Comparison of ENCODE assay signal across 13 cellular contexts in the genomic region with DNA sequence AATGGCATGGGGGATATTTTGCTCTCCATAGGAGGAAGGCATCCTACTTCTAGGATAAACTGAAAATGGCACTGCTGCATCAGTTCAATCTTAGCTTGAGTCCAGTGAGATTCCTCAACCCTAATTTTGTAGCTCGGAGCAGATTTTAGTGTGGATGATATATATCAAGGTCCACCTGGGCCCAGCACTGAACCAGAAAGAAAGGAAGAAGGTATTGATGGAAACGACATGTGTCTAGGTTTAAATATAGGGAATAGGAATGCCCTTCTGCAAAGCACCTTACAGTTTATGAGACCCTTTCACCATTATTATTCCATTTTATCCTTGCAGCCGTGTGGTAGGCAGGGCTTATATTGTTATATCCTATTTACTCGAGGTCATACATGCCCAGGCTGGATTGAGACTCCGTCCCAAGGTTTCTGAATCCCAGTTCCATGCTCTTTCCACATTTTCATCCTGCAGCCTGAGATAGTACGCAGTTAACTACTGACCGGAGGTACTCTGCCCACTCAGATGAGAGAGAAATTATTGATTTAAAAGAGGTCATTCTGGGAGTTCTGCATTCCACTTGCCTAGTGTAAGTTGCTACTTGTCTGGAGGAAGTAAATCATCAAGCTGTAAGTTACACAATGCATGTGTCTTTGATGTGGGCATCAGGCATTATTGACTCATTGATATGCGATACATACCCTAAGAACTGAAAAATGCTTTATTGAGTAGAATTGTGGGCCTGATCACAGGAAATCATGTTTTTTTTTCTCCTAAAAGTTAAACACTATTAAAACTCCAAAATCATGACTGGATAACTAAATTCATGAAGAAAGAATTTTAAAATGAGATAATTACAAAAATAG. TPM values are rescaled to one million over a fixed set of nuclear protein-coding genes. Genes with fewer than 3 reads are reported as not detected.
A peak's percentile ranks its signal among the peaks of the same experiment; 100 is the strongest.
DNase-seq lines count a peak whose midpoint lies in the region; ATAC-seq, FAIRE-seq and TF ChIP-seq lines count a peak whose summit lies in the region.
"Had no signal": no experiment of that assay in that cellular context is flagged by ENCODE, and none has a peak within 500 bp of the region (broad histone marks: within the 10 kb centered on the region; RNA-seq: fewer than 3 reads in every experiment).

No MANE protein-coding gene starts in this region.

- in situ Hi-C loops in astrocyte of the cerebellum (cut with HindIII; ENCODE audit: low sequenced_read_pairs) = no loop called here

- peak; percentile 98 for FAIRE-seq in keratinocyte (lab: Jason Lieb, UNC)

- intact Hi-C loops in right cardiac atrium (cut with DNase I) = no loop called here

- dilution Hi-C loops in keratinocyte (cut with MboI; ENCODE audit: extremely low pct_ligation_motif_present, low sequenced_read_pairs) = no loop called here

- peak; percentile 57 for DNase-seq in AG08396 (ENCODE audit: low spot score)
- DNase-seq in HT1080 (ENCODE audit: low read depth) = peak; percentile 94
- peak; percentile 77 for DNase-seq in astrocyte of the cerebellum (ENCODE audit: low read depth)
- peak; percentile 93 for DNase-seq in keratinocyte (ENCODE audit: low read depth, low spot score)
- DNase-seq in right cardiac atrium = no peak
- no peak for DNase-seq in NCI-H345 treated with DMSO at 0.1 percent for 48 hours (lab: John Stamatoyannopoulos, UW; ENCODE audit: unreplicated experiment)
- DNase-seq: CD4-positive, alpha-beta T cell; effector memory CD8-positive, alpha-beta T cell; GOT3; left colon had no signal

- H3K4me2 ChIP-seq in keratinocyte (ENCODE audit: control insufficient read depth, extremely low read depth, insufficient read depth, low read depth, low read length) = peak overlapping the region; percentile 63

- H4K20me1 ChIP-seq in keratinocyte (ENCODE audit: control insufficient read depth, extremely low read depth, insufficient read depth, low read length) = no peaks in the 10 kb centered on the region

- 75% methylated on average over 8 of the region's 8 CpGs for WGBS in right cardiac atrium

- H3K36me3 ChIP-seq in keratinocyte (ENCODE audit: control insufficient read depth in 2 of 2, extremely low read depth in 1 of 2, insufficient read depth in 2 of 2, low read length in 2 of 2) = no peaks in the 10 kb centered on the region
- H3K36me3 ChIP-seq: prostate gland had no signal

- ATAC-seq in right cardiac atrium (no peak), HG03521 (IDR thresholded peaks at IDR 0.05; ENCODE audit: unreplicated experiment) (no peak), HG02623 (IDR thresholded peaks at IDR 0.05; ENCODE audit: unreplicated experiment) (no peak)
- ATAC-seq: effector memory CD8-positive, alpha-beta T cell; left colon had no signal

- H2AFZ ChIP-seq in keratinocyte (ENCODE audit: control insufficient read depth, low read length) = no peak overlapping the region

- H3K9me3 ChIP-seq in keratinocyte (ENCODE audit: control insufficient read depth, low read depth, low read length) (no peaks in the 10 kb centered on the region), right cardiac atrium (ENCODE audit: control insufficient read depth, low read length) (no peaks in the 10 kb centered on the region)
- H3K9me3 ChIP-seq: prostate gland had no signal

- H3K9me1 ChIP-seq in keratinocyte (ENCODE audit: control insufficient read depth, extremely low read depth, insufficient read depth, low read length) = no peaks in the 10 kb centered on the region

- peak overlapping the region; percentile 30 for H3K9ac ChIP-seq in keratinocyte (ENCODE audit: control insufficient read depth, extremely low read depth, insufficient read depth, low read length)

- H3K27ac ChIP-seq in keratinocyte (ENCODE audit: control insufficient read depth, insufficient read depth, low read length) (peak overlapping the region; percentile 80), right cardiac atrium (ENCODE audit: low read length) (no peak overlapping the region)

- H3K4me3 ChIP-seq in astrocyte of the cerebellum (ENCODE audit: low read depth, low read length) (no peak overlapping the region), keratinocyte (ENCODE audit: control insufficient read depth in 2 of 3, extremely low read depth in 1 of 3, insufficient read depth in 2 of 3, low read depth in 1 of 3, low read length in 3 of 3) (no peak overlapping the region), right cardiac atrium (ENCODE audit: low read length) (no peak overlapping the region)
- H3K4me3 ChIP-seq: prostate gland had no signal

- no peak for TF ChIP-seq CTCF in astrocyte of the cerebellum (IDR thresholded peaks at IDR 0.05; ENCODE audit: low read depth, low read length, missing control alignments)
- TF ChIP-seq CTCF in keratinocyte (optimal IDR thresholded peaks at IDR 0.05 in 1 of 3, IDR thresholded peaks at IDR 0.05 in 1 of 3, conservative IDR thresholded peaks at IDR 0.05 in 1 of 3; ENCODE audit: extremely low read depth in 1 of 3, insufficient read depth in 2 of 3, low read length in 3 of 3) = no peak

- H3K79me2 ChIP-seq in keratinocyte (ENCODE audit: control insufficient read depth, insufficient read depth, low read length) = no peaks in the 10 kb centered on the region

- H3K4me1 ChIP-seq in keratinocyte (ENCODE audit: control insufficient read depth, extremely low read depth, insufficient read depth, low read length) (peaks cover 66% of the 10 kb centered on the region), right cardiac atrium (ENCODE audit: control insufficient read depth, insufficient read depth, low read length) (no peaks in the 10 kb centered on the region)
- H3K4me1 ChIP-seq: prostate gland had no signal

- no peaks in the 10 kb centered on the region for H3K27me3 ChIP-seq in keratinocyte (ENCODE audit: control insufficient read depth, extremely low read depth, insufficient read depth, low read length)
- no peaks in the 10 kb centered on the region for H3K27me3 ChIP-seq in right cardiac atrium (ENCODE audit: control insufficient read depth, insufficient read depth)

RNA-seq across cellular contexts. Expression of gene KRT39, which starts 10.1 kb away (rescaled TPM):
- not detected in 2 replicates for total RNA-seq in HT1080 (2014; rRNA removed; shearing (Covaris generic))
- polyA plus RNA-seq in HT1080 (2015; cell fraction: cytosol; rRNA removed) = not detected in 2 replicates
- polyA plus RNA-seq in HT1080 (2015; cell fraction: nucleus; rRNA removed) = not detected in 2 replicates
- 0.05 TPM in 1 of 3 replicates, not detected in the others for polyA plus RNA-seq in keratinocyte
- not detected for polyA plus RNA-seq in keratinocyte (2011; ENCODE audit: low read depth)
- not detected in 2 replicates for polyA plus RNA-seq in keratinocyte (2011; cell fraction: cytosol; rRNA removed)
- polyA plus RNA-seq in keratinocyte (2011; cell fraction: nucleus; rRNA removed) = not detected in 2 replicates
- polyA plus RNA-seq in keratinocyte (2012; ENCODE audit: low replicate concordance) = not detected in 2 replicates
- not detected in 3 replicates for polyA minus RNA-seq in keratinocyte
- not detected for polyA minus RNA-seq in keratinocyte (2011; cell fraction: cytosol; rRNA and poly(A)+ RNA removed)
- not detected in 2 replicates for polyA minus RNA-seq in keratinocyte (2011; cell fraction: nucleus; rRNA and poly(A)+ RNA removed)
- not detected for total RNA-seq in right cardiac atrium
- polyA plus RNA-seq in right cardiac atrium = not detected
- total RNA-seq: CD4-positive, alpha-beta T cell; left colon; prostate gland had no signal

RNA-seq across cellular contexts. Expression of gene KRT23, which starts 19.2 kb away (rescaled TPM):
- total RNA-seq in HT1080 (2014; rRNA removed; shearing (Covaris generic)) = 0.33 TPM in 1 of 2 replicates, not detected in the other
- polyA plus RNA-seq in HT1080 (2015; cell fraction: cytosol; rRNA removed) = not detected in 2 replicates
- not detected in 2 replicates for polyA plus RNA-seq in HT1080 (2015; cell fraction: nucleus; rRNA removed)
- polyA plus RNA-seq in keratinocyte (8.2 to 14.4 TPM (median 9.3 TPM) in 3 replicates), right cardiac atrium (not detected)
- 543 TPM for polyA plus RNA-seq in keratinocyte (2011; ENCODE audit: low read depth)
- 17.9 and 32.3 TPM in 2 replicates for polyA plus RNA-seq in keratinocyte (2011; cell fraction: cytosol; rRNA removed)
- 14.3 and 31.5 TPM in 2 replicates for polyA plus RNA-seq in keratinocyte (2011; cell fraction: nucleus; rRNA removed)
- 5.4 and 472 TPM in 2 replicates for polyA plus RNA-seq in keratinocyte (2012; ENCODE audit: low replicate concordance)
- 3.0 to 13.5 TPM (median 8.5 TPM) in 3 replicates for polyA minus RNA-seq in keratinocyte
- polyA minus RNA-seq in keratinocyte (2011; cell fraction: cytosol; rRNA and poly(A)+ RNA removed) = 11.1 TPM
- polyA minus RNA-seq in keratinocyte (2011; cell fraction: nucleus; rRNA and poly(A)+ RNA removed) = 11.4 and 16.8 TPM in 2 replicates
- not detected for total RNA-seq in right cardiac atrium
- total RNA-seq: CD4-positive, alpha-beta T cell had no signal

RNA-seq across cellular contexts. Expression of gene KRT40, which starts 27.5 kb away (rescaled TPM):
- total RNA-seq in HT1080 (2014; rRNA removed; shearing (Covaris generic)) = not detected in 2 replicates
- polyA plus RNA-seq in HT1080 (2015; cell fraction: cytosol; rRNA removed) = not detected in 2 replicates
- polyA plus RNA-seq in HT1080 (2015; cell fraction: nucleus; rRNA removed) = not detected in 2 replicates
- 0.03 TPM in 2 of 3 replicates, not detected in the other for polyA plus RNA-seq in keratinocyte
- not detected for polyA plus RNA-seq in keratinocyte (2011; ENCODE audit: low read depth)
- polyA plus RNA-seq in keratinocyte (2011; cell fraction: cytosol; rRNA removed) = 0.03 TPM in 1 of 2 replicates, not detected in the other
- polyA plus RNA-seq in keratinocyte (2011; cell fraction: nucleus; rRNA removed) = 0.06 TPM in 1 of 2 replicates, not detected in the other
- not detected in 2 replicates for polyA plus RNA-seq in keratinocyte (2012; ENCODE audit: low replicate concordance)
- not detected in 3 replicates for polyA minus RNA-seq in keratinocyte
- polyA minus RNA-seq in keratinocyte (2011; cell fraction: cytosol; rRNA and poly(A)+ RNA removed) = not detected
- not detected in 2 replicates for polyA minus RNA-seq in keratinocyte (2011; cell fraction: nucleus; rRNA and poly(A)+ RNA removed)
- total RNA-seq in right cardiac atrium = not detected
- polyA plus RNA-seq in right cardiac atrium = not detected
- total RNA-seq: CD4-positive, alpha-beta T cell had no signal

RNA-seq across cellular contexts. Expression of gene KRTAP3-3, which starts 37.3 kb away (rescaled TPM):
- total RNA-seq in HT1080 (2014; rRNA removed; shearing (Covaris generic)) = not detected in 2 replicates
- not detected in 2 replicates for polyA plus RNA-seq in HT1080 (2015; cell fraction: cytosol; rRNA removed)
- polyA plus RNA-seq in HT1080 (2015; cell fraction: nucleus; rRNA removed) = not detected in 2 replicates
- polyA plus RNA-seq in keratinocyte (not detected in 3 replicates), right cardiac atrium (not detected)
- not detected for polyA plus RNA-seq in keratinocyte (2011; ENCODE audit: low read depth)
- polyA plus RNA-seq in keratinocyte (2011; cell fraction: cytosol; rRNA removed) = not detected in 2 replicates
- not detected in 2 replicates for polyA plus RNA-seq in keratinocyte (2011; cell fraction: nucleus; rRNA removed)
- not detected in 2 replicates for polyA plus RNA-seq in keratinocyte (2012; ENCODE audit: low replicate concordance)
- polyA minus RNA-seq in keratinocyte = not detected in 3 replicates
- not detected for polyA minus RNA-seq in keratinocyte (2011; cell fraction: cytosol; rRNA and poly(A)+ RNA removed)
- not detected in 2 replicates for polyA minus RNA-seq in keratinocyte (2011; cell fraction: nucleus; rRNA and poly(A)+ RNA removed)
- not detected for total RNA-seq in right cardiac atrium
- total RNA-seq: CD4-positive, alpha-beta T cell; left colon; prostate gland had no signal

RNA-seq across cellular contexts. Expression of gene KRTAP3-2, which starts 43.1 kb away (rescaled TPM):
- total RNA-seq in HT1080 (2014; rRNA removed; shearing (Covaris generic)) = not detected in 2 replicates
- not detected in 2 replicates for polyA plus RNA-seq in HT1080 (2015; cell fraction: cytosol; rRNA removed)
- polyA plus RNA-seq in HT1080 (2015; cell fraction: nucleus; rRNA removed) = not detected in 2 replicates
- polyA plus RNA-seq in keratinocyte (not detected in 3 replicates), right cardiac atrium (not detected)
- not detected for polyA plus RNA-seq in keratinocyte (2011; ENCODE audit: low read depth)
- not detected in 2 replicates for polyA plus RNA-seq in keratinocyte (2011; cell fraction: cytosol; rRNA removed)
- polyA plus RNA-seq in keratinocyte (2011; cell fraction: nucleus; rRNA removed) = not detected in 2 replicates
- polyA plus RNA-seq in keratinocyte (2012; ENCODE audit: low replicate concordance) = not detected in 2 replicates
- not detected in 3 replicates for polyA minus RNA-seq in keratinocyte
- not detected for polyA minus RNA-seq in keratinocyte (2011; cell fraction: cytosol; rRNA and poly(A)+ RNA removed)
- not detected in 2 replicates for polyA minus RNA-seq in keratinocyte (2011; cell fraction: nucleus; rRNA and poly(A)+ RNA removed)
- total RNA-seq in right cardiac atrium = not detected
- total RNA-seq: CD4-positive, alpha-beta T cell; left colon; prostate gland had no signal

Comparison
In these comparisons a context has a peak if more than half of its experiments do, and no peak if none do; other contexts are left out.
1. DNase-seq: peak in AG08396 (single experiment), HT1080 (single experiment), astrocyte of the cerebellum (single experiment) and keratinocyte (single experiment); none in right cardiac atrium (0 of 3) and NCI-H345 treated with DMSO at 0.1 percent for 48 hours (single experiment).